In the genomic region with DNA sequence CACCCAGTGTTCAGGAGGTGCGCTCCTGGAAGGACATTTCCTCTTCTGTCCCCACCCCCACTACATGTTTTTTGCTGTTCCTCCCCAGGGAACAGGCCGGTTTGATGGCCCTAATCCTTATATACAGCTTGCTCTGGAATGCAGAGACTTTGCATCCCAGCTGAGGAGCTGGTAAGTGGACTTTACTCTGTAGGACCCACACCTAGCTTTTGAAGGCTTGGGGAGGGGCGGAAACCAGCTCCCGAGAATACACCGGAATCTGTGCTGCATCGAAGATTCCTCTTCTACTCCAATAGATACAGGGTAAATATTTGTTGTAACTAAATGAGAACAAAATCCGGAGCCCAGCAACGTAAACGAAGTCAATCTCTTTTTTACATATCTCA, we compare ENCODE assay signal across 9 cellular contexts. TPM values are rescaled to one million over a fixed set of nuclear protein-coding genes. Genes with fewer than 3 reads are reported as not detected.
DNase-seq lines count a peak whose midpoint lies in the region; ATAC-seq and TF ChIP-seq lines count a peak whose summit lies in the region.
"Had no signal": no experiment of that assay in that cellular context is flagged by ENCODE, and none has a peak within 500 bp of the region (broad histone marks: within the 10 kb centered on the region; RNA-seq: fewer than 3 reads in every experiment).

No MANE protein-coding gene starts in this region.

- no peak overlapping the region for H3K27ac ChIP-seq in DND-41 (ENCODE audit: low read length)
- H3K27ac ChIP-seq in psoas muscle, result no peak overlapping the region

- DNase-seq in DND-41, result no peak
- DNase-seq in effector memory CD8-positive, alpha-beta T cell, result no peak
- no peak for DNase-seq in natural killer cell treated with Interleukin-12 subunit alpha and Interleukin-12 subunit beta and Interleukin-15 and Interleukin-18, amount 100 ng/mL, for 72 hours (ENCODE audit: low spot score)
- no peak for DNase-seq in UCSD-AML1 (lab: John Stamatoyannopoulos, UW; ENCODE audit: unreplicated experiment)
- no peak for DNase-seq in psoas muscle
- DNase-seq: activated CD4-positive, CD25-positive, alpha-beta regulatory T cell treated with anti-CD3 and anti-CD28 coated beads, Interleukin-2, amount 50 U/mL, for 72 hours; GDM1 had no signal

- peak overlapping the region in 1 of 2 donors; percentile 62 for H3K27ac Mint-ChIP-seq in effector memory CD8-positive, alpha-beta T cell
- peak overlapping the region in 1 of 2 donors; percentile 40 for H3K27ac Mint-ChIP-seq in natural killer cell treated with Interleukin-12 subunit alpha and Interleukin-12 subunit beta and Interleukin-15 and Interleukin-18, amount 100 ng/mL, for 72 hours

- WGBS in psoas muscle, 3 donors, result 33 to 56% (median 54%) methylated on average over 9 of the region's 9 CpGs

- H2AFZ ChIP-seq in DND-41 (ENCODE audit: low read depth, low read length) (peak overlapping the region; percentile 78), Loucy (ENCODE audit: low read length) (no peak overlapping the region; the same call in 1 of the 2 replicates)

- peaks cover 12 to 23% of the 10 kb centered on the region in 2 donors for H3K4me1 Mint-ChIP-seq in effector memory CD8-positive, alpha-beta T cell (ENCODE audit: low read depth in 2 of 2)
- peaks cover 14% of the 10 kb centered on the region in 2 donors for H3K4me1 Mint-ChIP-seq in natural killer cell treated with Interleukin-12 subunit alpha and Interleukin-12 subunit beta and Interleukin-15 and Interleukin-18, amount 100 ng/mL, for 72 hours (ENCODE audit: low read depth in 2 of 2)

- H3K4me1 ChIP-seq in DND-41 (ENCODE audit: insufficient read depth, low read length) (peaks cover 29% of the 10 kb centered on the region), Loucy (ENCODE audit: insufficient read depth, low read length, poor library complexity, severe bottlenecking) (peaks cover 32% of the 10 kb centered on the region), psoas muscle (peaks cover 7% of the 10 kb centered on the region)

- H3K27me3 Mint-ChIP-seq in effector memory CD8-positive, alpha-beta T cell, result no peaks in the 10 kb centered on the region
- peaks cover 0 to 3% of the 10 kb centered on the region in 2 donors for H3K27me3 Mint-ChIP-seq in natural killer cell treated with Interleukin-12 subunit alpha and Interleukin-12 subunit beta and Interleukin-15 and Interleukin-18, amount 100 ng/mL, for 72 hours

- H3K4me3 ChIP-seq in DND-41 (ENCODE audit: low read depth in 1 of 2, low read length in 2 of 2), result peak overlapping the region in 1 of 2 experiments; percentile 67; a peak in 2 of 4 replicates
- H3K4me3 ChIP-seq in Loucy (ENCODE audit: low read length, poor library complexity, severe bottlenecking), result no peak overlapping the region
- no peak overlapping the region for H3K4me3 ChIP-seq in psoas muscle

- H3K9me2 ChIP-seq in Loucy (replicated peaks; ENCODE audit: low read depth, low read length), result no peaks in the 10 kb centered on the region

- no peaks in the 10 kb centered on the region for H3K9me3 ChIP-seq in DND-41 (ENCODE audit: insufficient read depth, low read length, severe bottlenecking)
- H3K9me3 ChIP-seq in Loucy (ENCODE audit: insufficient read depth, low read depth, low read length), result no peaks in the 10 kb centered on the region
- no peaks in the 10 kb centered on the region for H3K9me3 ChIP-seq in psoas muscle

- no peaks in the 10 kb centered on the region for H3K27me3 ChIP-seq in DND-41 (ENCODE audit: insufficient read depth, low read length, poor library complexity)
- no peaks in the 10 kb centered on the region for H3K27me3 ChIP-seq in Loucy (ENCODE audit: insufficient read depth, low read length, poor library complexity, severe bottlenecking)
- peaks cover 0 to 28% (median 6%) of the 10 kb centered on the region in 3 donors for H3K27me3 ChIP-seq in psoas muscle (ENCODE audit: insufficient read depth in 3 of 3, low read length in 2 of 3)

- H3K9me3 Mint-ChIP-seq in effector memory CD8-positive, alpha-beta T cell, result no peaks in the 10 kb centered on the region
- H3K9me3 Mint-ChIP-seq in natural killer cell treated with Interleukin-12 subunit alpha and Interleukin-12 subunit beta and Interleukin-15 and Interleukin-18, amount 100 ng/mL, for 72 hours, result no peaks in the 10 kb centered on the region

- TF ChIP-seq CTCF in DND-41 (IDR thresholded peaks at IDR 0.05; ENCODE audit: borderline replicate concordance, extremely low read depth, low read length, poor library complexity, severe bottlenecking), result no peak
- no peak for TF ChIP-seq CTCF in Loucy (conservative IDR thresholded peaks at IDR 0.05; ENCODE audit: low read length)
- no peak for TF ChIP-seq CTCF in psoas muscle (IDR thresholded peaks at IDR 0.05)

- no peaks in the 10 kb centered on the region for H3K79me2 ChIP-seq in DND-41 (ENCODE audit: insufficient read depth, low read length)
- H3K79me2 ChIP-seq in Loucy (ENCODE audit: insufficient read depth, low read length), result no peaks in the 10 kb centered on the region

- H3K36me3 ChIP-seq in DND-41 (ENCODE audit: insufficient read depth, low read length) (no peaks in the 10 kb centered on the region), Loucy (ENCODE audit: insufficient read depth, low read length) (no peaks in the 10 kb centered on the region), psoas muscle (ENCODE audit: insufficient read depth in 1 of 2, low read depth in 1 of 2) (no peaks in the 10 kb centered on the region)

- H3F3A ChIP-seq in Loucy (ENCODE audit: low read depth), result no peaks in the 10 kb centered on the region

- peak overlapping the region; percentile 89 for H3K4me2 ChIP-seq in DND-41 (ENCODE audit: insufficient read depth, low read length)
- peak overlapping the region; percentile 99 for H3K4me2 ChIP-seq in Loucy (ENCODE audit: low read depth, low read length, poor library complexity, severe bottlenecking)

- no peak for ATAC-seq in DND-41 (ENCODE audit: insufficient read depth, low read depth)
- no peak for ATAC-seq in effector memory CD8-positive, alpha-beta T cell (replicated peaks)
- ATAC-seq in natural killer cell treated with Interleukin-12 subunit alpha and Interleukin-12 subunit beta and Interleukin-15 and Interleukin-18, amount 100 ng/mL, for 72 hours, result no peak
- ATAC-seq in HG02852 (IDR thresholded peaks at IDR 0.05; ENCODE audit: unreplicated experiment), result no peak
- ATAC-seq in psoas muscle, result no peak

- H4K20me1 ChIP-seq in DND-41 (ENCODE audit: insufficient read depth, low read length) (no peaks in the 10 kb centered on the region), Loucy (ENCODE audit: insufficient read depth, low read length, poor library complexity, severe bottlenecking) (no peaks in the 10 kb centered on the region)

- intact Hi-C loops in psoas muscle (cut with DNase I), result no loop called here

- H3K36me3 Mint-ChIP-seq in effector memory CD8-positive, alpha-beta T cell (ENCODE audit: insufficient read depth), result peaks cover 3% of the 10 kb centered on the region
- no peaks in the 10 kb centered on the region for H3K36me3 Mint-ChIP-seq in natural killer cell treated with Interleukin-12 subunit alpha and Interleukin-12 subunit beta and Interleukin-15 and Interleukin-18, amount 100 ng/mL, for 72 hours

- peak overlapping the region; percentile 64 for H3K9ac ChIP-seq in DND-41 (ENCODE audit: low read depth, low read length)
- no peak overlapping the region for H3K9ac ChIP-seq in Loucy (ENCODE audit: low read depth, low read length, poor library complexity, severe bottlenecking)

- peak overlapping the region; percentile 83 to 100 for H3K4me3 Mint-ChIP-seq in effector memory CD8-positive, alpha-beta T cell
- peak overlapping the region; percentile 87 for H3K4me3 Mint-ChIP-seq in natural killer cell treated with Interleukin-12 subunit alpha and Interleukin-12 subunit beta and Interleukin-15 and Interleukin-18, amount 100 ng/mL, for 72 hours

RNA-seq across cellular contexts. Expression of a gene that starts 1.2 kb away (rescaled TPM):
- 1 to 10 TPM in 1 of 2 donors, under 1 TPM in 1; 0.31 to 1.8 TPM for total RNA-seq in natural killer cell treated with Interleukin-12 subunit alpha and Interleukin-12 subunit beta and Interleukin-15 and Interleukin-18, amount 100 ng/mL, for 72 hours
- under 1 TPM in 2 of 4 donors, not detected in 2; 0.10 to 0.21 TPM for total RNA-seq in psoas muscle
- polyA plus RNA-seq in psoas muscle, result under 1 TPM; 0.03 to 0.12 (median 0.05) TPM

RNA-seq across cellular contexts. Expression of a gene that starts 30.1 kb away (rescaled TPM):
- 1 to 10 TPM; 2.0 to 2.3 TPM for total RNA-seq in natural killer cell treated with Interleukin-12 subunit alpha and Interleukin-12 subunit beta and Interleukin-15 and Interleukin-18, amount 100 ng/mL, for 72 hours
- 1 to 10 TPM in 3 of 4 donors, under 1 TPM in 1; 0.97 to 5.3 (median 1.7) TPM for total RNA-seq in psoas muscle
- polyA plus RNA-seq in psoas muscle, result 1 to 10 TPM in 2 of 3 donors, under 1 TPM in 1; 0.86 to 3.0 (median 1.1) TPM

RNA-seq across cellular contexts. Expression of a gene that starts 50.7 kb away (rescaled TPM):
- 100 to 1,000 TPM in 1 of 2 donors, 10 to 100 TPM in 1; 74.9 to 127 TPM for total RNA-seq in natural killer cell treated with Interleukin-12 subunit alpha and Interleukin-12 subunit beta and Interleukin-15 and Interleukin-18, amount 100 ng/mL, for 72 hours
- 10 to 100 TPM; 26.5 to 45.1 (median 41.8) TPM for total RNA-seq in psoas muscle
- 10 to 100 TPM in 1 of 3 donors, 1 to 10 TPM in 2; 6.7 to 13.8 (median 8.5) TPM for polyA plus RNA-seq in psoas muscle
